In genomic region chr20:43309266-43309665, GRCh38 we compare ENCODE assay signal across 28 cellular contexts.
"Had no signal": no experiment of that assay in that cellular context is flagged by ENCODE, and none has a peak within 500 bp of the region (broad histone marks: within the 10 kb centered on the region; RNA-seq: fewer than 3 reads in every experiment).

No MANE protein-coding gene starts in this region.

- DNase-seq: stimulated activated CD4-positive, alpha-beta T cell treated with anti-CD3 and anti-CD28 coated beads, Interleukin-2, amount 100 ng/mL, for 48 hours; stimulated activated CD4-positive, alpha-beta T cell treated with anti-CD3 and anti-CD28 coated beads, Interleukin-4, amount 100 ng/mL, for 1 hour; stimulated activated CD4-positive, alpha-beta T cell treated with anti-CD3 and anti-CD28 coated beads, Interleukin-4, amount 100 ng/mL, for 24 hours; stimulated activated CD4-positive, alpha-beta T cell treated with anti-CD3 and anti-CD28 coated beads, Interleukin-4, amount 100 ng/mL, for 4 hours; stimulated activated CD8-positive, alpha-beta memory T cell treated with anti-CD3 and anti-CD28 coated beads, Interleukin-4, amount 100 ng/mL, for 48 hours; stimulated activated naive B cell treated with anti-CD40 and anti-IgM and Interleukin-4, amounts not matched to agents 10 μg/mL and 1 μg/mL and 100 μg/mL, for 72 hours; stimulated activated naive CD4-positive, alpha-beta T cell; stimulated activated naive CD4-positive, alpha-beta T cell treated with Interleukin-2 at 50 U/mL for 16 hours; stimulated activated naive CD8-positive, alpha-beta T cell treated with anti-CD3 and anti-CD28 coated beads, Interleukin-15, amount 100 ng/mL, for 72 hours; stimulated activated naive CD8-positive, alpha-beta T cell treated with anti-CD3 and anti-CD28 coated beads, Interleukin-15, Interleukin-2, amounts not matched to agents 100 U/mL and 50 U/mL, for 24 hours; stomach; substantia nigra; testis; thyroid gland; tibial artery; transverse colon; trophoblast cell; upper lobe of left lung; upper lobe of right lung; uterus had no signal

- H3K4me1 Mint-ChIP-seq: stimulated activated effector memory CD8-positive, alpha-beta T cell treated with anti-CD3 and anti-CD28 coated beads, Interleukin-12 subunit alpha, Interleukin-12 subunit beta, amount 100 ng/mL, for 72 hours; stimulated activated memory B cell treated with anti-CD40 and anti-IgM and Interleukin-4, amounts not matched to agents 10 μg/mL and 1 μg/mL and 100 μg/mL, for 72 hours; stimulated activated naive B cell treated with anti-CD40 and anti-IgM and Interleukin-4, amounts not matched to agents 10 μg/mL and 1 μg/mL and 100 μg/mL, for 72 hours; stimulated activated naive CD8-positive, alpha-beta T cell treated with anti-CD3 and anti-CD28 coated beads, Interleukin-15, amount 100 ng/mL, for 72 hours had no signal

- H3K36me3 Mint-ChIP-seq: stimulated activated effector memory CD8-positive, alpha-beta T cell treated with anti-CD3 and anti-CD28 coated beads, Interleukin-12 subunit alpha, Interleukin-12 subunit beta, amount 100 ng/mL, for 72 hours; stimulated activated memory B cell treated with anti-CD40 and anti-IgM and Interleukin-4, amounts not matched to agents 10 μg/mL and 1 μg/mL and 100 μg/mL, for 72 hours; stimulated activated naive B cell treated with anti-CD40 and anti-IgM and Interleukin-4, amounts not matched to agents 10 μg/mL and 1 μg/mL and 100 μg/mL, for 72 hours; type B pancreatic cell had no signal

- H3K27ac ChIP-seq: stomach, suprapubic skin, testis, thoracic aorta, thyroid gland, tibial artery, tibial nerve, transverse colon, upper lobe of left lung, upper lobe of right lung, uterus, vagina had no signal

- H3K27ac Mint-ChIP-seq: stimulated activated effector memory CD8-positive, alpha-beta T cell treated with anti-CD3 and anti-CD28 coated beads, Interleukin-12 subunit alpha, Interleukin-12 subunit beta, amount 100 ng/mL, for 72 hours; stimulated activated memory B cell treated with anti-CD40 and anti-IgM and Interleukin-4, amounts not matched to agents 10 μg/mL and 1 μg/mL and 100 μg/mL, for 72 hours; stimulated activated naive B cell treated with anti-CD40 and anti-IgM and Interleukin-4, amounts not matched to agents 10 μg/mL and 1 μg/mL and 100 μg/mL, for 72 hours; stimulated activated naive CD8-positive, alpha-beta T cell treated with anti-CD3 and anti-CD28 coated beads, Interleukin-15, amount 100 ng/mL, for 72 hours; stimulated activated naive CD8-positive, alpha-beta T cell treated with anti-CD3 and anti-CD28 coated beads, Interleukin-15, Interleukin-2, amounts not matched to agents 100 ng/mL and 50 ng/mL, for 24 hours; type B pancreatic cell had no signal

- H3K4me3 Mint-ChIP-seq: stimulated activated effector memory CD8-positive, alpha-beta T cell treated with anti-CD3 and anti-CD28 coated beads, Interleukin-12 subunit alpha, Interleukin-12 subunit beta, amount 100 ng/mL, for 72 hours; stimulated activated memory B cell treated with anti-CD40 and anti-IgM and Interleukin-4, amounts not matched to agents 10 μg/mL and 1 μg/mL and 100 μg/mL, for 72 hours; stimulated activated naive B cell treated with anti-CD40 and anti-IgM and Interleukin-4, amounts not matched to agents 10 μg/mL and 1 μg/mL and 100 μg/mL, for 72 hours; stimulated activated naive CD8-positive, alpha-beta T cell treated with anti-CD3 and anti-CD28 coated beads, Interleukin-15, amount 100 ng/mL, for 72 hours; stimulated activated naive CD8-positive, alpha-beta T cell treated with anti-CD3 and anti-CD28 coated beads, Interleukin-15, Interleukin-2, amounts not matched to agents 100 ng/mL and 50 ng/mL, for 24 hours; type B pancreatic cell had no signal

- H3K36me3 ChIP-seq: stomach, suprapubic skin, thoracic aorta, thyroid gland, tibial artery, tibial nerve, transverse colon, upper lobe of left lung, upper lobe of right lung, uterus, vagina had no signal

- H3K9me3 ChIP-seq: suprapubic skin, testis, thoracic aorta, thyroid gland, tibial artery, transverse colon, upper lobe of right lung, uterus, vagina had no signal

- H3K27me3 ChIP-seq: suprapubic skin, testis, thyroid gland, tibial artery, tibial nerve, transverse colon, upper lobe of left lung, upper lobe of right lung, uterus, vagina had no signal

- H3K9me3 Mint-ChIP-seq: stimulated activated memory B cell treated with anti-CD40 and anti-IgM and Interleukin-4, amounts not matched to agents 10 μg/mL and 1 μg/mL and 100 μg/mL, for 72 hours; stimulated activated naive B cell treated with anti-CD40 and anti-IgM and Interleukin-4, amounts not matched to agents 10 μg/mL and 1 μg/mL and 100 μg/mL, for 72 hours had no signal

- H3K4me3 ChIP-seq: stomach, suprapubic skin, testis, thoracic aorta, thyroid gland, tibial artery, tibial nerve, transverse colon, upper lobe of left lung, upper lobe of right lung, uterus, vagina had no signal

- H3K4me1 ChIP-seq: stomach, suprapubic skin, testis, thyroid gland, tibial artery, tibial nerve, transverse colon, upper lobe of left lung, upper lobe of right lung, uterus, vagina had no signal
